Comparison of ENCODE assay signal across 18 cellular contexts in the genomic region with DNA sequence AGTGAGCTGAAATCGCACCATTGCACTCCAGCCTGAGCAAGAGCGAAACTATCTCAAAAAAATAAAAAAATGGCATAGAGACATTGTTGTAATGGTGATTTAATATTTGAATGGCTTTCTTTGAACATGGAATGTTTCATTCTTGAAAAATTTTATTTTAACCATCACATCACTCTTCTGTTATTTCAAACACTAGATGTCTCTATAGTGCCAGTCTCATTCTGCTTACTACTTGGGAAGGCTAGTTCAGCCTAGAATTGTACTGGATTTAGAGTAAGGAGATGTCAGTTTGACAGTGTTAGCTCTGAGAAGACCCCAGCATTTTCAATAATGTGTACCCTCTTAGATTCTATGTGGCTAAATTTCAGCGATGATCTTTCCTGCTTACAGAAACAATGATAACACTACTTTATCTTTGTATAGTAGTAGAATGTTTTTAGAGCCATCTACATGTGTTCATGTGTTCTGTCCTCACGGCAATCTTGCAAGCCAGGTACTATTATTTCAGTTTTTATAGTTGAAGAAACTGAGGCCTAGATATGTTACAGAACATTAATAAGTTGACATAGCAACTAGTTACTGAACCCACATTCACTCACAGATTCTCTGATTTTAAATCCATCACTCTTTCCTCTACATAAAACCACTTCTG.
DNase-seq lines count a peak whose midpoint lies in the region; ATAC-seq, FAIRE-seq and TF ChIP-seq lines count a peak whose summit lies in the region.
"Had no signal": no experiment of that assay in that cellular context is flagged by ENCODE, and none has a peak within 500 bp of the region (broad histone marks: within the 10 kb centered on the region; RNA-seq: fewer than 3 reads in every experiment).

No MANE protein-coding gene starts in this region.

- H3K27me3 ChIP-seq in A673 (replicated peaks; ENCODE audit: insufficient read depth, low read depth, low read length, poor library complexity): no peaks in the 10 kb centered on the region
- no peaks in the 10 kb centered on the region for H3K27me3 ChIP-seq in HCT116 (ENCODE audit: insufficient read depth, low read length)
- no peaks in the 10 kb centered on the region for H3K27me3 ChIP-seq in adipocyte (replicated peaks; ENCODE audit: control insufficient read depth, insufficient read depth, low read length)
- no peaks in the 10 kb centered on the region for H3K27me3 ChIP-seq in CD4-positive, alpha-beta memory T cell (ENCODE audit: insufficient read depth, low read length)

- no peak for TF ChIP-seq POLR2A in HCT116 (IDR thresholded peaks at IDR 0.05; ENCODE audit: borderline replicate concordance, extremely low read depth, insufficient read depth, insufficient read length)

- DNase-seq in A673 (ENCODE audit: low spot score) (no peak), HCT116 (ENCODE audit: low read depth, low spot score) (no peak), adipocyte (ENCODE audit: low read depth) (peak; percentile 56), iris pigment epithelial cell (ENCODE audit: low read depth) (peak; percentile 44), left lobe of liver (ENCODE audit: low spot score) (no peak), HTR-8/SVneo (ENCODE audit: insufficient read length, low spot score) (no peak)
- DNase-seq in CD4-positive, alpha-beta memory T cell: no peak
- DNase-seq: activated CD4-positive, CD25-positive, alpha-beta regulatory T cell; activated naive CD4-positive, alpha-beta T cell treated with Interleukin-2 at 50 U/mL for 16 hours; DND-41; endodermal cell; immature natural killer cell; NCI-H2029; psoas muscle; stimulated activated CD4-positive, alpha-beta T cell treated with anti-CD3 and anti-CD28 coated beads, Interleukin-1b, Interleukin-23, amount 100 ng/mL, for 48 hours had no signal

- no peak overlapping the region for H3K4me3 Mint-ChIP-seq in CD4-positive, alpha-beta memory T cell
- H3K4me3 Mint-ChIP-seq: B cell, endodermal cell, immature natural killer cell had no signal

- H3K9me3 Mint-ChIP-seq in CD4-positive, alpha-beta memory T cell: peaks cover 0 to 9% (median 4%) of the 10 kb centered on the region in 8 donors

- H3K27ac ChIP-seq in A673 (ENCODE audit: low read depth, low read length, poor library complexity, severe bottlenecking): no peak overlapping the region
- H3K27ac ChIP-seq in HCT116 (ENCODE audit: low read depth, low read length): no peak overlapping the region
- H3K27ac ChIP-seq in CD4-positive, alpha-beta memory T cell (ENCODE audit: low read depth, low read length): no peak overlapping the region
- H3K27ac ChIP-seq: psoas muscle had no signal

- intact Hi-C loops in A673 (cut with micrococcal nuclease; ENCODE audit: unreplicated experiment) (loop anchor here (5.0 kb wide), 1 partner anchor 460 kb away; no protein-coding TSS in a partner anchor), HCT116 (cut with micrococcal nuclease) (no loop called here)
- intact Hi-C loops in CD4-positive, alpha-beta memory T cell (cut with micrococcal nuclease): no loop called here

- H3K27me3 Mint-ChIP-seq in CD4-positive, alpha-beta memory T cell: peaks cover 0 to 1% of the 10 kb centered on the region in 2 donors
- H3K27me3 Mint-ChIP-seq: B cell had no signal

- BruUV-seq in A673 (replicated peaks; lab: Mats Ljungman, UMichigan): no TSS peak
- no TSS peak for BruUV-seq in HCT116 (replicated peaks; lab: Mats Ljungman, UMichigan)

- no peak for FAIRE-seq in HTR-8/SVneo (lab: Jason Lieb, UNC)
- FAIRE-seq: bronchial epithelial cell had no signal

- H3K36me3 Mint-ChIP-seq in CD4-positive, alpha-beta memory T cell: no peaks in the 10 kb centered on the region

- no peaks in the 10 kb centered on the region for H3K4me1 ChIP-seq in A673 (ENCODE audit: insufficient read depth, low read length, poor library complexity, severe bottlenecking)
- H3K4me1 ChIP-seq in HCT116 (ENCODE audit: control insufficient read depth in 1 of 2, insufficient read depth in 2 of 2, low read length in 2 of 2): no peaks in the 10 kb centered on the region
- H3K4me1 ChIP-seq in adipocyte (ENCODE audit: control insufficient read depth, insufficient read depth, low read length): peaks cover 4% of the 10 kb centered on the region
- no peaks in the 10 kb centered on the region for H3K4me1 ChIP-seq in CD4-positive, alpha-beta memory T cell (ENCODE audit: insufficient read depth, low read length)
- H3K4me1 ChIP-seq: psoas muscle had no signal

- no peaks in the 10 kb centered on the region for H3K9me2 ChIP-seq in HCT116 (ENCODE audit: insufficient read depth)

- H2AFZ ChIP-seq in HCT116 (ENCODE audit: low read depth, low read length, poor library complexity, severe bottlenecking): no peak overlapping the region

- RAD21 ChIA-PET in HCT116 (lab: Charles Lee; ENCODE audit: low non-redundant PET in 1 of 2, low total read pairs in 2 of 2, uncharacterized antibody in 2 of 2, unreplicated experiment in 2 of 2): no interaction called here

- ATAC-seq in HCT116: no peak
- no peak for ATAC-seq in HG03159 (IDR thresholded peaks at IDR 0.05; ENCODE audit: unreplicated experiment)
- no peak for ATAC-seq in left lobe of liver
- ATAC-seq: psoas muscle had no signal

- no peaks in the 10 kb centered on the region for H3K4me1 Mint-ChIP-seq in CD4-positive, alpha-beta memory T cell
- H3K4me1 Mint-ChIP-seq: B cell, immature natural killer cell had no signal

- no peaks in the 10 kb centered on the region for H3K36me3 ChIP-seq in A673 (ENCODE audit: insufficient read depth, low read length, poor library complexity, severe bottlenecking)
- H3K36me3 ChIP-seq in HCT116 (ENCODE audit: control insufficient read depth in 1 of 2, insufficient read depth in 2 of 2, low read length in 2 of 2): no peaks in the 10 kb centered on the region
- H3K36me3 ChIP-seq in adipocyte (ENCODE audit: control insufficient read depth, insufficient read depth, low read length, severe bottlenecking): no peaks in the 10 kb centered on the region
- no peaks in the 10 kb centered on the region for H3K36me3 ChIP-seq in CD4-positive, alpha-beta memory T cell (ENCODE audit: insufficient read depth, low read length)

- no peak overlapping the region for H3K4me2 ChIP-seq in HCT116 (ENCODE audit: low read length)

- no peak overlapping the region for H3K27ac Mint-ChIP-seq in CD4-positive, alpha-beta memory T cell
- H3K27ac Mint-ChIP-seq: B cell, endodermal cell, immature natural killer cell had no signal

- no peaks in the 10 kb centered on the region for H3K79me2 ChIP-seq in HCT116 (ENCODE audit: insufficient read depth, low read length)

- H3K9me3 ChIP-seq in A673 (ENCODE audit: low read depth, low read length, poor library complexity, severe bottlenecking): no peaks in the 10 kb centered on the region
- no peaks in the 10 kb centered on the region for H3K9me3 ChIP-seq in HCT116 (ENCODE audit: control insufficient read depth in 1 of 2, insufficient read depth in 1 of 2, low read depth in 1 of 2, low read length in 2 of 2)
- H3K9me3 ChIP-seq in adipocyte (ENCODE audit: control insufficient read depth, low read length): peaks cover 11% of the 10 kb centered on the region
- no peaks in the 10 kb centered on the region for H3K9me3 ChIP-seq in CD4-positive, alpha-beta memory T cell (ENCODE audit: control insufficient read depth in 1 of 2, low read length in 2 of 2)
- H3K9me3 ChIP-seq: psoas muscle had no signal

- POLR2A ChIA-PET in A673 (lab: Charles Lee; ENCODE audit: low non-redundant PET) (no interaction called here), HCT116 (lab: Charles Lee) (no interaction called here)
- POLR2A ChIA-PET in CD4-positive, alpha-beta memory T cell (lab: Charles Lee; ENCODE audit: partially characterized antibody): no interaction called here

- no peaks in the 10 kb centered on the region for H4K20me1 ChIP-seq in HCT116 (ENCODE audit: insufficient read depth)

- TF ChIP-seq CTCF in A673 (conservative IDR thresholded peaks at IDR 0.05; ENCODE audit: low read depth, low read length): peak; percentile 50
- TF ChIP-seq CTCF in HCT116 (IDR thresholded peaks at IDR 0.05 in 2 of 3, conservative IDR thresholded peaks at IDR 0.05 in 1 of 3; ENCODE audit: borderline replicate concordance in 1 of 3, insufficient read depth in 1 of 3, low read depth in 2 of 3, low read length in 2 of 3): no peak

- H3K4me3 ChIP-seq in A673 (ENCODE audit: low read depth, low read length, poor library complexity, severe bottlenecking) (no peak overlapping the region), HCT116 (replicated peaks in 1 of 2; ENCODE audit: low read depth in 1 of 2, low read length in 2 of 2) (no peak overlapping the region), adipocyte (ENCODE audit: low read length) (no peak overlapping the region)
- no peak overlapping the region for H3K4me3 ChIP-seq in CD4-positive, alpha-beta memory T cell (ENCODE audit: low read length in 2 of 2)
- H3K4me3 ChIP-seq: psoas muscle had no signal

- TF ChIP-seq RAD21 in HCT116 (IDR thresholded peaks at IDR 0.05; ENCODE audit: low read depth): peak; percentile 30; the same call in 1 of the 2 replicates

- no peak overlapping the region for H3K9ac ChIP-seq in HCT116 (ENCODE audit: low read length)
- no peak overlapping the region for H3K9ac ChIP-seq in adipocyte (ENCODE audit: low read length)

- CTCF ChIA-PET in A673 (lab: Charles Lee) (no interaction called here), HCT116 (lab: Charles Lee) (interaction anchor here (0.9 kb wide), 1 partner anchor 88 kb away, joined by 3 read pairs; no protein-coding TSS in a partner anchor)
- CTCF ChIA-PET in CD4-positive, alpha-beta memory T cell (lab: Charles Lee; ENCODE audit: partially characterized antibody): no interaction called here

TF ChIP-seq in HCT116, 20 proteins besides CTCF, POLR2A, EP300 and RAD21 (continues in another document):
- TF ChIP-seq POLR2AphosphoS5 (IDR thresholded peaks at IDR 0.05; ENCODE audit: low read depth, low read length) (no peak), SRF (IDR thresholded peaks at IDR 0.05; ENCODE audit: low read depth) (no peak), JUND (IDR thresholded peaks at IDR 0.05) (no peak), EZH2phosphoT487 (IDR thresholded peaks at IDR 0.05; ENCODE audit: borderline replicate concordance) (no peak), TCF7L2 (IDR thresholded peaks at IDR 0.05; ENCODE audit: borderline replicate concordance, extremely low read depth, insufficient read depth, insufficient read length) (no peak), YY1 (IDR thresholded peaks at IDR 0.05; ENCODE audit: extremely low read depth, insufficient replicate concordance, low read depth, low read length) (no peak)

Comparison
In these comparisons a context has a peak if more than half of its experiments do, and no peak if none do; other contexts are left out.
1. DNase-seq: peak in adipocyte (single experiment) and iris pigment epithelial cell (single experiment); none in A673 (single experiment), HCT116 (single experiment), left lobe of liver (single experiment), CD4-positive, alpha-beta memory T cell (0 of 5) and HTR-8/SVneo (single experiment).